24 cellular contexts compared by ENCODE assay signal in the genomic region with DNA sequence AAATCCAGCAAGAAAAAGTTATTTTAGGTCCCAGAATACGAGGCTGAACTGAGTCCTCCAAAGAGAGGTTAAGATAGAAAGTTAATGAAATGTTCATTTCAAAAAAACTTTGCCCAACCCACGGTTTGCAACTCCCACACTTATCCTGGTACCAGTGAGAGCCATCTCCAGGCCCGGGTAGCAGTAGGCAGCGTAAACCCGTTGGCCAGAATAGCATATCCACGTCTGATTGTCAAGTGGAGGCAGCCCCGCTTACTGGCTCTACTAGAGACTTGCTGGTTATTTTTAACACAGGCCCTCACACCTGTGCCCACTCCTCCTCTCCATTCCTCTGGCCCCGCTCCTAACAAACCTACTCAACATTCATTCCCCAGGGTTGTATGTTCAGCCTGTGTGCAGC.
A peak's percentile ranks its signal among the peaks of the same experiment; 100 is the strongest.
DNase-seq lines count a peak whose midpoint lies in the region; ATAC-seq and TF ChIP-seq lines count a peak whose summit lies in the region.
"Had no signal": no experiment of that assay in that cellular context is flagged by ENCODE, and none has a peak within 500 bp of the region (broad histone marks: within the 10 kb centered on the region; RNA-seq: fewer than 3 reads in every experiment).

No MANE protein-coding gene starts in this region.

- H3K36me3 ChIP-seq in left lung: no peaks in the 10 kb centered on the region
- H3K36me3 ChIP-seq in upper lobe of right lung: no peaks in the 10 kb centered on the region
- H3K36me3 ChIP-seq: BE2C, MG63, Peyer's patch had no signal

- H3K4me3 ChIP-seq in left lung (no peak overlapping the region), upper lobe of right lung (no peak overlapping the region)
- H3K4me3 ChIP-seq: A549, K562, MG63, Peyer's patch had no signal

- TF ChIP-seq CTCF in left lung (IDR thresholded peaks at IDR 0.05) (no peak), upper lobe of right lung (IDR thresholded peaks at IDR 0.05) (no peak)

- DNase-seq in left ventricle myocardium superior: no peak
- DNase-seq in Right ventricle myocardium inferior (ENCODE audit: missing footprints): no peak
- DNase-seq in left lung: peak in 1 of 2 donors; percentile 56
- peak; percentile 45 for DNase-seq in occipital lobe (lab: John Stamatoyannopoulos, UW)
- no peak for DNase-seq in upper lobe of right lung
- no peak for DNase-seq in RPMI8226
- DNase-seq in activated CD4-positive, CD25-positive, alpha-beta regulatory T cell treated with anti-CD3 and anti-CD28 coated beads, Interleukin-2, amount 50 U/mL, for 72 hours: no peak
- DNase-seq: BE2C; CD4-positive, alpha-beta T cell; COR-L47; DMS79; H7; MG63; NCI-H1417; NCI-H1694 treated with DMSO at 0.1 percent for 48 hours; NCI-H2081 treated with DMSO at 0.1 percent for 48 hours; NCI-H2171 treated with DMSO at 0.1 percent for 48 hours; NCI-H524 treated with DMSO at 0.1 percent for 48 hours; NCI-H82; Peyer's patch had no signal

- H3K27me3 ChIP-seq in left lung: no peaks in the 10 kb centered on the region
- H3K27me3 ChIP-seq in upper lobe of right lung: no peaks in the 10 kb centered on the region
- H3K27me3 ChIP-seq: BE2C, MG63, Peyer's patch had no signal

- H3K9me3 ChIP-seq in left lung (peaks cover 0 to 5% of the 10 kb centered on the region in 2 donors), upper lobe of right lung (peaks cover 5% of the 10 kb centered on the region)
- H3K9me3 ChIP-seq: BE2C had no signal

- H3K4me1 ChIP-seq in left lung (peaks cover 4 to 49% of the 10 kb centered on the region in 2 donors), upper lobe of right lung (peaks cover 7% of the 10 kb centered on the region)
- H3K4me1 ChIP-seq: A549, BE2C, Peyer's patch had no signal

- intact Hi-C loops in left ventricle myocardium superior (cut with micrococcal nuclease) (no loop called here), Right ventricle myocardium inferior (cut with DNase I) (no loop called here), left lung (cut with DNase I) (no loop called here), upper lobe of right lung (cut with DNase I) (no loop called here)

- ATAC-seq in left ventricle myocardium superior (peak; percentile 63), Right ventricle myocardium inferior (no peak), left lung (peak; percentile 58), upper lobe of right lung (peak; percentile 62), HG02938 (IDR thresholded peaks at IDR 0.05; ENCODE audit: unreplicated experiment) (no peak)
- ATAC-seq: A549, HepG2, K562 had no signal

- H3K27ac ChIP-seq in left lung (no peak overlapping the region), upper lobe of right lung (peak overlapping the region; percentile 20)
- H3K27ac ChIP-seq: A549, Peyer's patch had no signal

Comparison
In these comparisons a context has a peak if more than half of its experiments do, and no peak if none do; other contexts are left out.
1. ATAC-seq: peak in left ventricle myocardium superior (single experiment), left lung (single experiment) and upper lobe of right lung (single experiment); none in Right ventricle myocardium inferior (single experiment) and HG02938 (single experiment).